9 cellular contexts compared by ENCODE assay signal in genomic region chr10:48606530-48607355, GRCh38. TPM values are rescaled to one million over a fixed set of nuclear protein-coding genes. Genes with fewer than 3 reads are reported as not detected.
DNase-seq lines count a peak whose midpoint lies in the region; ATAC-seq and TF ChIP-seq lines count a peak whose summit lies in the region.
"Had no signal": no experiment of that assay in that cellular context is flagged by ENCODE, and none has a peak within 500 bp of the region (broad histone marks: within the 10 kb centered on the region; RNA-seq: fewer than 3 reads in every experiment).

No MANE protein-coding gene starts in this region.

- no peak overlapping the region for H3K27ac Mint-ChIP-seq in MCF 10A (ENCODE audit: low read depth, unreplicated experiment)
- no peak overlapping the region for H3K27ac Mint-ChIP-seq in CD4-positive, alpha-beta T cell
- no peak overlapping the region for H3K27ac Mint-ChIP-seq in activated naive CD4-positive, alpha-beta T cell treated with anti-CD3 and anti-CD28 coated beads for 36 hours
- H3K27ac Mint-ChIP-seq: CD4-positive, alpha-beta memory T cell had no signal

- no peaks in the 10 kb centered on the region for H3K4me1 ChIP-seq in breast epithelium
- H3K4me1 ChIP-seq in body of pancreas = peaks cover 9% of the 10 kb centered on the region

- H3K27me3 ChIP-seq in breast epithelium (peaks cover 0 to 7% of the 10 kb centered on the region in 2 donors), body of pancreas (no peaks in the 10 kb centered on the region), layer of hippocampus (ENCODE audit: control insufficient read depth, insufficient read depth, low read length) (no peaks in the 10 kb centered on the region)
- H3K27me3 ChIP-seq in CD4-positive, alpha-beta T cell (ENCODE audit: control insufficient read depth, insufficient read depth, low read length) = peaks cover 31% of the 10 kb centered on the region

- no peak overlapping the region for H3K4me3 Mint-ChIP-seq in MCF 10A (ENCODE audit: unreplicated experiment)
- no peak overlapping the region for H3K4me3 Mint-ChIP-seq in CD4-positive, alpha-beta T cell
- no peak overlapping the region for H3K4me3 Mint-ChIP-seq in activated naive CD4-positive, alpha-beta T cell treated with anti-CD3 and anti-CD28 coated beads for 36 hours

- CTCF ChIA-PET in MCF 10A (lab: Yijun Ruan, JAX) = interaction anchor here (0.6 to 8.3 kb wide), 20 partner anchors 9 to 370 kb away, joined by 3 to 87 read pairs (median 4); no protein-coding TSS in a partner anchor
- CTCF ChIA-PET in CD4-positive, alpha-beta T cell (lab: Charles Lee) = no interaction called here
- CTCF ChIA-PET in activated naive CD4-positive, alpha-beta T cell treated with anti-CD3 and anti-CD28 coated beads for 36 hours (lab: Charles Lee) = interaction anchor here (1.2 to 5.0 kb wide), 5 partner anchors 11 to 243 kb away, joined by 3 to 50 read pairs (median 3); no protein-coding TSS in a partner anchor

- WGBS in body of pancreas, 2 donors = 72 to 74% methylated on average over 8 of the region's 8 CpGs

- no peaks in the 10 kb centered on the region for H3K27me3 Mint-ChIP-seq in MCF 10A (ENCODE audit: insufficient read depth, unreplicated experiment)
- H3K27me3 Mint-ChIP-seq in CD4-positive, alpha-beta T cell = peaks cover 56% of the 10 kb centered on the region
- peaks cover 36% of the 10 kb centered on the region for H3K27me3 Mint-ChIP-seq in activated naive CD4-positive, alpha-beta T cell treated with anti-CD3 and anti-CD28 coated beads for 36 hours (ENCODE audit: low read depth)

- TF ChIP-seq POLR2A in breast epithelium (IDR thresholded peaks at IDR 0.05) = no peak
- TF ChIP-seq POLR2A in body of pancreas (IDR thresholded peaks at IDR 0.05) = no peak

- no peaks in the 10 kb centered on the region for H3K9me3 ChIP-seq in breast epithelium
- H3K9me3 ChIP-seq in body of pancreas = no peaks in the 10 kb centered on the region
- no peaks in the 10 kb centered on the region for H3K9me3 ChIP-seq in CD4-positive, alpha-beta T cell (ENCODE audit: control insufficient read depth, low read length)

- DNase-seq in MCF 10A (ENCODE audit: unreplicated experiment) = peak; percentile 92
- DNase-seq in breast epithelium (ENCODE audit: low spot score in 2 of 2) = no peak
- DNase-seq in body of pancreas = peak in 3 of 4 donors; percentile 16 to 70 (median 19)
- no peak for DNase-seq in NCI-H510A (lab: John Stamatoyannopoulos, UW)
- DNase-seq in CD4-positive, alpha-beta T cell = no peak
- no peak for DNase-seq in midbrain (lab: John Stamatoyannopoulos, UW)
- no peak for DNase-seq in activated naive CD4-positive, alpha-beta T cell treated with anti-CD3 and anti-CD28 coated beads for 36 hours
- DNase-seq: CD4-positive, alpha-beta memory T cell had no signal

- ATAC-seq in body of pancreas = peak; percentile 53
- no peak for ATAC-seq in CD4-positive, alpha-beta T cell (ENCODE audit: poor library complexity)

- H3K36me3 Mint-ChIP-seq in MCF 10A (ENCODE audit: insufficient read depth, unreplicated experiment) = no peaks in the 10 kb centered on the region
- H3K36me3 Mint-ChIP-seq in CD4-positive, alpha-beta T cell (ENCODE audit: low read depth) = no peaks in the 10 kb centered on the region
- H3K36me3 Mint-ChIP-seq in activated naive CD4-positive, alpha-beta T cell treated with anti-CD3 and anti-CD28 coated beads for 36 hours (ENCODE audit: low read depth) = no peaks in the 10 kb centered on the region
- H3K36me3 Mint-ChIP-seq: CD4-positive, alpha-beta memory T cell had no signal

- peaks cover 26% of the 10 kb centered on the region for H3K4me1 Mint-ChIP-seq in MCF 10A (ENCODE audit: insufficient read depth, unreplicated experiment)
- H3K4me1 Mint-ChIP-seq in CD4-positive, alpha-beta T cell (ENCODE audit: low read depth) = no peaks in the 10 kb centered on the region
- H3K4me1 Mint-ChIP-seq in activated naive CD4-positive, alpha-beta T cell treated with anti-CD3 and anti-CD28 coated beads for 36 hours (ENCODE audit: low read depth) = peaks cover 3% of the 10 kb centered on the region

- peaks cover 1% of the 10 kb centered on the region for H3K9me3 Mint-ChIP-seq in MCF 10A (ENCODE audit: unreplicated experiment)
- no peaks in the 10 kb centered on the region for H3K9me3 Mint-ChIP-seq in CD4-positive, alpha-beta T cell
- no peaks in the 10 kb centered on the region for H3K9me3 Mint-ChIP-seq in activated naive CD4-positive, alpha-beta T cell treated with anti-CD3 and anti-CD28 coated beads for 36 hours
- H3K9me3 Mint-ChIP-seq: CD4-positive, alpha-beta memory T cell had no signal

- TF ChIP-seq CTCF in MCF 10A (IDR thresholded peaks at IDR 0.05; ENCODE audit: unreplicated experiment) (no peak), breast epithelium (IDR thresholded peaks at IDR 0.05) (no peak), body of pancreas (IDR thresholded peaks at IDR 0.05) (no peak)
- no peak for TF ChIP-seq CTCF in CD4-positive, alpha-beta T cell (IDR thresholded peaks at IDR 0.05)

- H3K36me3 ChIP-seq in breast epithelium (no peaks in the 10 kb centered on the region), body of pancreas (replicated peaks in 1 of 2; ENCODE audit: insufficient read depth in 1 of 2, low read depth in 2 of 2) (no peaks in the 10 kb centered on the region)

- peak overlapping the region in 1 of 2 donors; percentile 20 for H3K27ac ChIP-seq in breast epithelium
- H3K27ac ChIP-seq in body of pancreas = peak overlapping the region in 1 of 4 donors; percentile 11
- H3K27ac ChIP-seq in layer of hippocampus (ENCODE audit: low read depth, low read length) = peak overlapping the region; percentile 43
- no peak overlapping the region for H3K27ac ChIP-seq in CD4-positive, alpha-beta T cell (ENCODE audit: low read depth, low read length)

- no peak overlapping the region for H3K4me3 ChIP-seq in breast epithelium
- no peak overlapping the region for H3K4me3 ChIP-seq in body of pancreas

- BruUV-seq in MCF 10A (replicated peaks; lab: Mats Ljungman, UMichigan) = no TSS peak

- POLR2A ChIA-PET in MCF 10A (lab: Yijun Ruan, JAX) = interaction anchor here (1.0 to 1.4 kb wide), 3 partner anchors 9 to 19 kb away, joined by 3 to 4 read pairs (median 4); no protein-coding TSS in a partner anchor
- POLR2A ChIA-PET in CD4-positive, alpha-beta T cell (lab: Charles Lee) = interaction anchor here (0.6 kb wide), 1 partner anchor 255 kb away, joined by 3 read pairs; no protein-coding TSS in a partner anchor

- intact Hi-C loops in MCF 10A (cut with micrococcal nuclease) = no loop called here
- intact Hi-C loops in breast epithelium (cut with DNase I; ENCODE audit: low total_unique reads) = no loop called here
- intact Hi-C loops in body of pancreas (cut with DNase I) = no loop called here
- intact Hi-C loops in CD4-positive, alpha-beta T cell (cut with DNase I, micrococcal nuclease) = loop anchor here in 1 of 2 experiments (5.0 kb wide), 1 partner anchor 244 kb away; no protein-coding TSS in a partner anchor
- intact Hi-C loops in activated naive CD4-positive, alpha-beta T cell treated with anti-CD3 and anti-CD28 coated beads for 36 hours (cut with micrococcal nuclease) = loop anchor here (5.0 kb wide), 1 partner anchor 54 kb away; no protein-coding TSS in a partner anchor

RNA-seq across cellular contexts. Expression of gene ARHGAP22, which starts 1.9 kb away (rescaled TPM):
- 4.0 and 6.3 TPM in 2 replicates for total RNA-seq in MCF 10A (2022)
- 1 to 10 TPM; 2.6 to 8.2 (median 4.8) TPM for total RNA-seq in breast epithelium
- total RNA-seq in body of pancreas = 1 to 10 TPM; 1.6 to 4.6 TPM
- not detected for total RNA-seq in CD4-positive, alpha-beta T cell
- total RNA-seq in activated naive CD4-positive, alpha-beta T cell treated with anti-CD3 and anti-CD28 coated beads for 36 hours = not detected

Comparison
In these comparisons a context has a peak if more than half of its experiments do, and no peak if none do; other contexts are left out.
1. DNase-seq: peak in MCF 10A (single experiment) and body of pancreas (3 of 4); none in breast epithelium (0 of 2), NCI-H510A (single experiment), CD4-positive, alpha-beta T cell (0 of 10), midbrain (single experiment) and activated naive CD4-positive, alpha-beta T cell treated with anti-CD3 and anti-CD28 coated beads for 36 hours (single experiment).